ENCODE assay signal across 1 cellular context in genomic region chr1:193755441-193755840, GRCh38.
TF ChIP-seq lines count a peak whose summit lies in the region.

No MANE protein-coding gene starts in this region.

TF ChIP-seq in SK-N-SH, 30 proteins besides CTCF, POLR2A, EP300 and RAD21 (continued from another document):
- TF ChIP-seq ZBTB33 (IDR thresholded peaks at IDR 0.05; ENCODE audit: borderline replicate concordance, low read depth) (no peak), GATA2 (CRISPR knock-in tag; IDR thresholded peaks at IDR 0.05) (no peak), JUND (IDR thresholded peaks at IDR 0.05) (no peak), USF2 (IDR thresholded peaks at IDR 0.05; ENCODE audit: borderline replicate concordance, low read depth, low read length) (no peak), ELF1 (IDR thresholded peaks at IDR 0.05) (no peak), MAX (IDR thresholded peaks at IDR 0.05; ENCODE audit: low read depth) (no peak), RXRA (IDR thresholded peaks at IDR 0.05; ENCODE audit: borderline replicate concordance, low read depth) (no peak), TEAD4 (IDR thresholded peaks at IDR 0.05; ENCODE audit: borderline replicate concordance, insufficient read depth) (no peak), RFX5 (IDR thresholded peaks at IDR 0.05; ENCODE audit: low read length) (no peak), TCF12 (IDR thresholded peaks at IDR 0.05) (no peak), EZH2phosphoT487 (IDR thresholded peaks at IDR 0.05; ENCODE audit: borderline replicate concordance, low read depth) (no peak), POLR2AphosphoS5 (IDR thresholded peaks at IDR 0.05; ENCODE audit: low read depth, low read length) (no peak), NRF1 (IDR thresholded peaks at IDR 0.05; ENCODE audit: low read depth, low read length) (no peak), FOXJ3 (CRISPR knock-in tag; IDR thresholded peaks at IDR 0.05) (no peak), FOSL2 (IDR thresholded peaks at IDR 0.05; ENCODE audit: borderline replicate concordance, low read depth) (no peak), YY1 (IDR thresholded peaks at IDR 0.05; ENCODE audit: low read depth) (no peak), PBX3 (IDR thresholded peaks at IDR 0.05) (no peak), SMC3 (IDR thresholded peaks at IDR 0.05; ENCODE audit: low read depth, low read length) (no peak)
